1 cellular context compared by ENCODE assay signal in the genomic region with DNA sequence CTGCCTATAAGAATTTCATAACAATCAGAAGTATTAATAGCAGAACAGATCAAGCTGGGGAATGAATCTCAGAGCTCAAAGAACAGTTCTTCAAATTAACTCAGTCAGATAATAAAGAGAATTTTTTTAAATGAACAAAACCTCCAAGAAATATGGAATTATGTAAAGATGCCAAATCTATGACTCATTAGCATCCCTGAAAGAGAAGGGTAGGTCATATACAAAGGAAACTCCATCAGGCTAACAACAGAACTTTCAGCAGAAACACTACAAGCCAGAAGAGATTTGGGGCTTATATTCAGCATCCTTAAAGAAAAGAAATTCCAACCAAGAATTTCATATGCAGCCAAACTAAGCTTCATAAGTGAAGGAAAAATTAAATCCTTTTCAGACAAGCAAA.
TF ChIP-seq lines count a peak whose summit lies in the region.

No MANE protein-coding gene starts in this region.

TF ChIP-seq in IMR-90, 13 proteins besides CTCF, POLR2A, EP300 and RAD21 (continued from another document):
- TF ChIP-seq, protein P1, sequence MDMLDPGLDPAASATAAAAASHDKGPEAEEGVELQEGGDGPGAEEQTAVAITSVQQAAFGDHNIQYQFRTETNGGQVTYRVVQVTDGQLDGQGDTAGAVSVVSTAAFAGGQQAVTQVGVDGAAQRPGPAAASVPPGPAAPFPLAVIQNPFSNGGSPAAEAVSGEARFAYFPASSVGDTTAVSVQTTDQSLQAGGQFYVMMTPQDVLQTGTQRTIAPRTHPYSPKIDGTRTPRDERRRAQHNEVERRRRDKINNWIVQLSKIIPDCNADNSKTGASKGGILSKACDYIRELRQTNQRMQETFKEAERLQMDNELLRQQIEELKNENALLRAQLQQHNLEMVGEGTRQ (IDR thresholded peaks at IDR 0.05; ENCODE audit: low read depth, low read length), result no peak
- TF ChIP-seq NFE2L2 (IDR thresholded peaks at IDR 0.05; ENCODE audit: low read depth, low read length) (no peak), MXI1 (IDR thresholded peaks at IDR 0.05; ENCODE audit: borderline replicate concordance, low read depth, low read length) (no peak), CEBPB (IDR thresholded peaks at IDR 0.05; ENCODE audit: low read depth, low read length) (no peak), MAFK (IDR thresholded peaks at IDR 0.05; ENCODE audit: low read depth, low read length) (no peak), CHD1 (IDR thresholded peaks at IDR 0.05; ENCODE audit: low read depth, low read length) (no peak), SMC3 (IDR thresholded peaks at IDR 0.05; ENCODE audit: low read depth, low read length) (no peak)
